In the genomic region with DNA sequence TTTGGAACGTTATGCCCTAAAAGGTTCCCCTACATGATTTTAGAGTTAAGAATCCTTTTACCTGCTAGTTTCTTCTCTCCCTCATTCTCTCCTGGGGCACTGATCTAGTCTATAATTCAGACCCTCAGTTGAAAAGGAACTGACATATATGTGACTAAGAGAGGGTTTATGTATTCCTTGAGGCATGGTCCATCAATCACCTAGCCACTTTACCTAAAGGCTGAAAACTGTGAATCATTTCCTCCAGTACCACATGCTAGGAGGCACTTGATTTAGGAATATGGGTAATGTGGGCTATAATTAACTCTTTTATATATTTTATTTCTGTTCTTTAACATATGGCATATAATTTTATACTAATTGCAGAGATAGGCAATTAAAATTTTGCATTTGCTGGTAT, we compare ENCODE assay signal across 22 cellular contexts.
"Had no signal": no experiment of that assay in that cellular context is flagged by ENCODE, and none has a peak within 500 bp of the region (broad histone marks: within the 10 kb centered on the region; RNA-seq: fewer than 3 reads in every experiment).

No MANE protein-coding gene starts in this region.

- H3K4me3 Mint-ChIP-seq: activated naive CD4-positive, alpha-beta T cell treated with anti-CD3 and anti-CD28 coated beads, Interleukin-2, amount 50 U/mL, for 24 hours; activated T-cell treated with anti-CD3 and anti-CD28 coated beads, Interleukin-2, amount 50 U/mL, for 72 hours; endodermal cell; nephron; T-cell had no signal

- H3K27ac Mint-ChIP-seq: activated naive CD4-positive, alpha-beta T cell treated with anti-CD3 and anti-CD28 coated beads, Interleukin-2, amount 50 U/mL, for 24 hours; activated T-cell treated with anti-CD3 and anti-CD28 coated beads, Interleukin-2, amount 50 U/mL, for 72 hours; endodermal cell; nephron; T-cell had no signal

- H3K9me3 Mint-ChIP-seq: activated naive CD4-positive, alpha-beta T cell treated with anti-CD3 and anti-CD28 coated beads, Interleukin-2, amount 50 U/mL, for 24 hours; activated T-cell treated with anti-CD3 and anti-CD28 coated beads, Interleukin-2, amount 50 U/mL, for 72 hours; endodermal cell; nephron; T-cell had no signal

- H3K4me1 Mint-ChIP-seq: activated naive CD4-positive, alpha-beta T cell treated with anti-CD3 and anti-CD28 coated beads, Interleukin-2, amount 50 U/mL, for 24 hours; nephron; T-cell had no signal

- ATAC-seq: activated CD4-positive, CD25-positive, alpha-beta regulatory T cell treated with anti-CD3 and anti-CD28 coated beads, Interleukin-2, amount 50 U/mL, for 24 hours; activated T-cell treated with anti-CD3 and anti-CD28 coated beads, Interleukin-2, amount 50 U/mL, for 72 hours; left lobe of liver; T-cell had no signal

- H3K27me3 Mint-ChIP-seq: activated naive CD4-positive, alpha-beta T cell treated with anti-CD3 and anti-CD28 coated beads, Interleukin-2, amount 50 U/mL, for 24 hours; T-cell had no signal

- DNase-seq: activated CD4-positive, alpha-beta T cell treated with anti-CD3 and anti-CD28 coated beads, Interleukin-2, amount 50 U/mL, for 1 hour; activated gamma-delta T cell; activated T-cell treated with anti-CD3 and anti-CD28 coated beads, Interleukin-2, amount 50 U/mL, for 72 hours; caudate nucleus; dorsolateral prefrontal cortex; endodermal cell; foreskin melanocyte; hypothalamus; islet precursor cell; midbrain; nucleus accumbens; stimulated activated CD4-positive, alpha-beta T cell treated with anti-CD3 and anti-CD28 coated beads, Interleukin-12 subunit alpha, Interleukin-12 subunit beta, amount 100 ng/mL, for 4 hours; stimulated activated CD4-positive, alpha-beta T cell treated with anti-CD3 and anti-CD28 coated beads, Interleukin-1b, Interleukin-23, amount 100 ng/mL, for 48 hours; stimulated activated naive CD4-positive, alpha-beta T cell treated with Interleukin-2 at 50 U/mL for 16 hours; substantia nigra; T-cell; T-helper 9 cell; tibial artery had no signal
